In genomic region chr2:225282858-225283693, GRCh38 we compare ENCODE assay signal across 8 cellular contexts.
A peak's percentile ranks its signal among the peaks of the same experiment; 100 is the strongest.
DNase-seq lines count a peak whose midpoint lies in the region; ATAC-seq, FAIRE-seq and TF ChIP-seq lines count a peak whose summit lies in the region.

No MANE protein-coding gene starts in this region.

- CTCF ChIA-PET in activated CD8-positive, alpha-beta T cell treated with anti-CD3 and anti-CD28 coated beads for 36 hours (lab: Charles Lee) = interaction anchor here (0.8 to 5.2 kb wide), 15 partner anchors 10 to 382 kb away, joined by 3 to 76 read pairs (median 3); no protein-coding TSS in a partner anchor

- no peaks in the 10 kb centered on the region for H3K9me3 Mint-ChIP-seq in activated CD8-positive, alpha-beta T cell treated with anti-CD3 and anti-CD28 coated beads for 36 hours

- H3K9ac ChIP-seq in keratinocyte (ENCODE audit: control insufficient read depth, extremely low read depth, insufficient read depth, low read length) = no peak overlapping the region

- no peak overlapping the region for H3K4me3 ChIP-seq in keratinocyte (ENCODE audit: control insufficient read depth in 2 of 3, extremely low read depth in 1 of 3, insufficient read depth in 2 of 3, low read depth in 1 of 3, low read length in 3 of 3)

- intact Hi-C loops in activated CD8-positive, alpha-beta T cell treated with anti-CD3 and anti-CD28 coated beads for 36 hours (cut with micrococcal nuclease) = loop anchor here (2.0 kb wide), 1 partner anchor 378 kb away; no protein-coding TSS in a partner anchor

- TF ChIP-seq CTCF in activated CD8-positive, alpha-beta T cell treated with anti-CD3 and anti-CD28 coated beads for 36 hours (IDR thresholded peaks at IDR 0.05) = peak; percentile 72
- TF ChIP-seq CTCF in keratinocyte (optimal IDR thresholded peaks at IDR 0.05 in 1 of 3, IDR thresholded peaks at IDR 0.05 in 1 of 3, conservative IDR thresholded peaks at IDR 0.05 in 1 of 3; ENCODE audit: extremely low read depth in 1 of 3, insufficient read depth in 2 of 3, low read length in 3 of 3) = peak; percentile 73 to 84 (median 82)

- H3K27ac ChIP-seq in keratinocyte (ENCODE audit: control insufficient read depth, insufficient read depth, low read length) = no peak overlapping the region

- no peak overlapping the region for H3K27ac Mint-ChIP-seq in activated CD8-positive, alpha-beta T cell treated with anti-CD3 and anti-CD28 coated beads for 36 hours

- FAIRE-seq in keratinocyte (lab: Jason Lieb, UNC) (no peak), urothelium cell line (lab: Jason Lieb, UNC) (peak; percentile 32)

- H3K9me3 ChIP-seq in keratinocyte (ENCODE audit: control insufficient read depth, low read depth, low read length) = no peaks in the 10 kb centered on the region

- peak; percentile 26 for DNase-seq in D341Med (ENCODE audit: low spot score)
- peak; percentile 24 for DNase-seq in NCI-H2029 treated with DMSO at 0.1 percent for 48 hours (lab: John Stamatoyannopoulos, UW)
- peak; percentile 28 for DNase-seq in activated CD8-positive, alpha-beta T cell treated with anti-CD3 and anti-CD28 coated beads for 36 hours
- DNase-seq in keratinocyte (ENCODE audit: low read depth, low spot score) = no peak
- peak; percentile 50 for DNase-seq in urothelium cell line (ENCODE audit: low spot score)
- no peak for DNase-seq in middle frontal gyrus (ENCODE audit: extremely low spot score, low spot score)

- peaks cover 4% of the 10 kb centered on the region for H3K27me3 ChIP-seq in keratinocyte (ENCODE audit: control insufficient read depth, extremely low read depth, insufficient read depth, low read length)

- H3K9me1 ChIP-seq in keratinocyte (ENCODE audit: control insufficient read depth, extremely low read depth, insufficient read depth, low read length) = no peaks in the 10 kb centered on the region

- ATAC-seq in GM18867 (IDR thresholded peaks at IDR 0.05; ENCODE audit: unreplicated experiment) (peak; percentile 94), HG02943 (IDR thresholded peaks at IDR 0.05; ENCODE audit: low read depth, unreplicated experiment) (peak; percentile 80)
- ATAC-seq in activated CD8-positive, alpha-beta T cell treated with anti-CD3 and anti-CD28 coated beads for 36 hours = peak; percentile 68

- no peaks in the 10 kb centered on the region for H3K36me3 Mint-ChIP-seq in activated CD8-positive, alpha-beta T cell treated with anti-CD3 and anti-CD28 coated beads for 36 hours (ENCODE audit: low read depth)

- H3K4me1 Mint-ChIP-seq in activated CD8-positive, alpha-beta T cell treated with anti-CD3 and anti-CD28 coated beads for 36 hours (ENCODE audit: low read depth) = no peaks in the 10 kb centered on the region

- no peaks in the 10 kb centered on the region for H4K20me1 ChIP-seq in keratinocyte (ENCODE audit: control insufficient read depth, extremely low read depth, insufficient read depth, low read length)

- H3K36me3 ChIP-seq in keratinocyte (ENCODE audit: control insufficient read depth in 2 of 2, extremely low read depth in 1 of 2, insufficient read depth in 2 of 2, low read length in 2 of 2) = no peaks in the 10 kb centered on the region

- no peak overlapping the region for H3K4me3 Mint-ChIP-seq in activated CD8-positive, alpha-beta T cell treated with anti-CD3 and anti-CD28 coated beads for 36 hours

- no peaks in the 10 kb centered on the region for H3K4me1 ChIP-seq in keratinocyte (ENCODE audit: control insufficient read depth, extremely low read depth, insufficient read depth, low read length)

- H3K27me3 Mint-ChIP-seq in activated CD8-positive, alpha-beta T cell treated with anti-CD3 and anti-CD28 coated beads for 36 hours = no peaks in the 10 kb centered on the region

- H3K79me2 ChIP-seq in keratinocyte (ENCODE audit: control insufficient read depth, insufficient read depth, low read length) = no peaks in the 10 kb centered on the region

- POLR2A ChIA-PET in activated CD8-positive, alpha-beta T cell treated with anti-CD3 and anti-CD28 coated beads for 36 hours (lab: Charles Lee) = interaction anchor here (0.6 to 1.0 kb wide), 2 partner anchors 231 to 322 kb away, joined by 3 read pairs; no protein-coding TSS in a partner anchor

- dilution Hi-C loops in keratinocyte (cut with MboI; ENCODE audit: extremely low pct_ligation_motif_present, low sequenced_read_pairs) = no loop called here

- no peak overlapping the region for H3K4me2 ChIP-seq in keratinocyte (ENCODE audit: control insufficient read depth, extremely low read depth, insufficient read depth, low read depth, low read length)

- H2AFZ ChIP-seq in keratinocyte (ENCODE audit: control insufficient read depth, low read length) = no peak overlapping the region

Comparison
In these comparisons a context has a peak if more than half of its experiments do, and no peak if none do; other contexts are left out.
1. DNase-seq: peak in D341Med (single experiment), NCI-H2029 treated with DMSO at 0.1 percent for 48 hours (single experiment), activated CD8-positive, alpha-beta T cell treated with anti-CD3 and anti-CD28 coated beads for 36 hours (single experiment) and urothelium cell line (single experiment); none in keratinocyte (single experiment) and middle frontal gyrus (single experiment).
2. Peak in every context shown above with its lines, with median percentiles within 50 percentile points of each other: ATAC-seq.